ENCODE assay signal across 23 cellular contexts in the genomic region with DNA sequence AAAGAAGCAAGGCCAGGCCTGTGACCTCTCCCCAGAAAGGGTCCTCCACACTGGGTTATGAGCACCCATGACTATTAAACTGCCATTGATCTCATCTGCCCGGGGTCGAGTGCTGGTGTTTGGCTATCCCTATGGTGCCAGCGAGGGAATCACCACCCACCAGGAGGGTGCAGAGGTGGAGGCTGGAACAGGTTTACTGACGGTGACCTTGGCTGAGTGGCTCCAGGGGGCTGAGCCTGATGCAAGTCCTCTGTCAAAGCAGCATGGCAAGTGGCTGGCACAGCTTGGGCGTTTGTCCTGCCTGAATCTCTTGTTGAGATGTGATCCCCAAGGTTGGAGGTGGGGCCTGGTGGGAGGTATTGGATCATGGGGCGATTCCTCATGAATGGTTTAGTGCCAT.
DNase-seq lines count a peak whose midpoint lies in the region; ATAC-seq and TF ChIP-seq lines count a peak whose summit lies in the region.
"Had no signal": no experiment of that assay in that cellular context is flagged by ENCODE, and none has a peak within 500 bp of the region (broad histone marks: within the 10 kb centered on the region; RNA-seq: fewer than 3 reads in every experiment).

No MANE protein-coding gene starts in this region.

- no peak for TF ChIP-seq CTCF in left lung (IDR thresholded peaks at IDR 0.05)
- TF ChIP-seq CTCF in type B pancreatic cell (conservative IDR thresholded peaks at IDR 0.05) = no peak
- TF ChIP-seq CTCF in glutamatergic neuron (IDR thresholded peaks at IDR 0.05; ENCODE audit: partially characterized antibody, unreplicated experiment) = no peak
- TF ChIP-seq CTCF in foreskin keratinocyte (conservative IDR thresholded peaks at IDR 0.05) = no peak

- H3K36me3 ChIP-seq in left lung = no peaks in the 10 kb centered on the region
- H3K36me3 ChIP-seq: prostate gland had no signal

- peaks cover 3% of the 10 kb centered on the region for H3K9me3 Mint-ChIP-seq in activated T-cell treated with anti-CD3 and anti-CD28 coated beads, Interleukin-2, amount 50 U/mL, for 24 hours
- peaks cover 0 to 2% of the 10 kb centered on the region in 2 donors for H3K9me3 Mint-ChIP-seq in activated T-cell treated with anti-CD3 and anti-CD28 coated beads, Interleukin-2, amount 50 U/mL, for 72 hours
- H3K9me3 Mint-ChIP-seq in activated CD8-positive, alpha-beta memory T cell treated with anti-CD3 and anti-CD28 coated beads, Interleukin-2, amount 10 ng/mL, durations not matched to agents 7 days and 5 days (ENCODE audit: low read depth) = peaks cover 6% of the 10 kb centered on the region
- H3K9me3 Mint-ChIP-seq in type B pancreatic cell = no peaks in the 10 kb centered on the region
- peaks cover 8% of the 10 kb centered on the region for H3K9me3 Mint-ChIP-seq in glutamatergic neuron (ENCODE audit: unreplicated experiment)
- peaks cover 5% of the 10 kb centered on the region for H3K9me3 Mint-ChIP-seq in activated T-helper 1 cell treated with anti-CD3 and anti-CD28 coated beads, Interleukin-12 subunit alpha, Interleukin-12 subunit beta, Interleukin-2, Interleukin-4 antibody, amounts not matched to agents 30 ng/mL and 10 ng/mL and 1 ng/mL, durations not matched to agents 14 hours and 24 hours and 36 hours
- H3K9me3 Mint-ChIP-seq: CD8-positive, alpha-beta T cell had no signal

- no peak overlapping the region for H3K4me3 Mint-ChIP-seq in activated T-cell treated with anti-CD3 and anti-CD28 coated beads, Interleukin-2, amount 50 U/mL, for 24 hours
- no peak overlapping the region for H3K4me3 Mint-ChIP-seq in activated T-cell treated with anti-CD3 and anti-CD28 coated beads, Interleukin-2, amount 50 U/mL, for 72 hours
- H3K4me3 Mint-ChIP-seq in activated CD8-positive, alpha-beta memory T cell treated with anti-CD3 and anti-CD28 coated beads, Interleukin-2, amount 10 ng/mL, durations not matched to agents 7 days and 5 days = no peak overlapping the region
- H3K4me3 Mint-ChIP-seq in type B pancreatic cell (no peak overlapping the region), glutamatergic neuron (ENCODE audit: unreplicated experiment) (no peak overlapping the region)
- no peak overlapping the region for H3K4me3 Mint-ChIP-seq in activated T-helper 1 cell treated with anti-CD3 and anti-CD28 coated beads, Interleukin-12 subunit alpha, Interleukin-12 subunit beta, Interleukin-2, Interleukin-4 antibody, amounts not matched to agents 30 ng/mL and 10 ng/mL and 1 ng/mL, durations not matched to agents 14 hours and 24 hours and 36 hours
- H3K4me3 Mint-ChIP-seq: CD8-positive, alpha-beta T cell; T-helper 2 cell treated with Interferon-gamma antibody and Interleukin-4, amounts not matched to agents 5 μg/mL and 100 μg/mL, for 36 hours had no signal

- CTCF ChIA-PET in activated CD8-positive, alpha-beta memory T cell treated with anti-CD3 and anti-CD28 coated beads, Interleukin-2, amount 10 ng/mL, durations not matched to agents 7 days and 5 days (lab: Charles Lee) = interaction anchor here (0.8 kb wide), 1 partner anchor 330 kb away, joined by 3 read pairs; no protein-coding TSS in a partner anchor

- H3K27ac Mint-ChIP-seq in activated T-cell treated with anti-CD3 and anti-CD28 coated beads, Interleukin-2, amount 50 U/mL, for 24 hours = no peak overlapping the region
- no peak overlapping the region for H3K27ac Mint-ChIP-seq in activated T-cell treated with anti-CD3 and anti-CD28 coated beads, Interleukin-2, amount 50 U/mL, for 72 hours
- H3K27ac Mint-ChIP-seq in activated CD8-positive, alpha-beta memory T cell treated with anti-CD3 and anti-CD28 coated beads, Interleukin-2, amount 10 ng/mL, durations not matched to agents 7 days and 5 days = no peak overlapping the region
- no peak overlapping the region for H3K27ac Mint-ChIP-seq in type B pancreatic cell
- H3K27ac Mint-ChIP-seq in glutamatergic neuron (ENCODE audit: unreplicated experiment) = no peak overlapping the region
- no peak overlapping the region for H3K27ac Mint-ChIP-seq in activated T-helper 1 cell treated with anti-CD3 and anti-CD28 coated beads, Interleukin-12 subunit alpha, Interleukin-12 subunit beta, Interleukin-2, Interleukin-4 antibody, amounts not matched to agents 30 ng/mL and 10 ng/mL and 1 ng/mL, durations not matched to agents 14 hours and 24 hours and 36 hours
- H3K27ac Mint-ChIP-seq: CD8-positive, alpha-beta T cell; T-helper 2 cell treated with Interferon-gamma antibody and Interleukin-4, amounts not matched to agents 5 μg/mL and 100 μg/mL, for 36 hours had no signal

- peak; percentile 24 for DNase-seq in activated T-cell treated with anti-CD3 and anti-CD28 coated beads, Interleukin-2, amount 50 U/mL, for 24 hours
- no peak for DNase-seq in activated T-cell treated with anti-CD3 and anti-CD28 coated beads, Interleukin-2, amount 50 U/mL, for 72 hours
- DNase-seq in activated CD8-positive, alpha-beta memory T cell treated with anti-CD3 and anti-CD28 coated beads, Interleukin-2, amount 10 ng/mL, durations not matched to agents 7 days and 5 days = peak; percentile 40
- peak; percentile 19 to 45 for DNase-seq in left lung
- peak; percentile 52 for DNase-seq in type B pancreatic cell (ENCODE audit: extremely low spot score, unreplicated experiment)
- DNase-seq in glutamatergic neuron = no peak
- DNase-seq in foreskin keratinocyte = no peak
- no peak for DNase-seq in activated T-helper 1 cell treated with anti-CD3 and anti-CD28 coated beads, Interleukin-12 subunit alpha, Interleukin-12 subunit beta, Interleukin-2, Interleukin-4 antibody, amounts not matched to agents 30 ng/mL and 10 ng/mL and 1 ng/mL, durations not matched to agents 14 hours and 24 hours and 36 hours (ENCODE audit: low spot score)
- DNase-seq: activated CD4-positive, alpha-beta T cell treated with anti-CD3 and anti-CD28 coated beads, Interleukin-2, amount 50 U/mL, for 1 hour; activated gamma-delta T cell; DMS 273 treated with DMSO at 0.1 percent for 48 hours; Karpas-422; NCI-H187; NCI-H2171 treated with DMSO at 0.1 percent for 48 hours; NCI-H524 treated with DMSO at 0.1 percent for 48 hours; NK-92 treated with Interleukin-12 subunit alpha and Interleukin-12 subunit beta, amount 100 ng/mL, for 24 hours; SHP77 treated with DMSO at 0.1 percent for 48 hours; stimulated activated naive CD4-positive, alpha-beta T cell treated with Interleukin-2 at 50 U/mL for 16 hours had no signal

- ATAC-seq in activated T-cell treated with anti-CD3 and anti-CD28 coated beads, Interleukin-2, amount 50 U/mL, for 72 hours (replicated peaks in 1 of 2) = no peak
- ATAC-seq in activated CD8-positive, alpha-beta memory T cell treated with anti-CD3 and anti-CD28 coated beads, Interleukin-2, amount 10 ng/mL, durations not matched to agents 7 days and 5 days = no peak
- ATAC-seq in left lung = no peak
- no peak for ATAC-seq in foreskin keratinocyte
- ATAC-seq: A549; CD8-positive, alpha-beta T cell had no signal

- no peaks in the 10 kb centered on the region for H3K27me3 Mint-ChIP-seq in activated T-cell treated with anti-CD3 and anti-CD28 coated beads, Interleukin-2, amount 50 U/mL, for 24 hours
- H3K27me3 Mint-ChIP-seq in activated T-cell treated with anti-CD3 and anti-CD28 coated beads, Interleukin-2, amount 50 U/mL, for 72 hours (ENCODE audit: low read depth) = no peaks in the 10 kb centered on the region
- no peaks in the 10 kb centered on the region for H3K27me3 Mint-ChIP-seq in activated CD8-positive, alpha-beta memory T cell treated with anti-CD3 and anti-CD28 coated beads, Interleukin-2, amount 10 ng/mL, durations not matched to agents 7 days and 5 days
- H3K27me3 Mint-ChIP-seq in type B pancreatic cell = peaks cover 7% of the 10 kb centered on the region
- H3K27me3 Mint-ChIP-seq in glutamatergic neuron (ENCODE audit: unreplicated experiment) = peaks cover 2% of the 10 kb centered on the region
- H3K27me3 Mint-ChIP-seq in activated T-helper 1 cell treated with anti-CD3 and anti-CD28 coated beads, Interleukin-12 subunit alpha, Interleukin-12 subunit beta, Interleukin-2, Interleukin-4 antibody, amounts not matched to agents 30 ng/mL and 10 ng/mL and 1 ng/mL, durations not matched to agents 14 hours and 24 hours and 36 hours (ENCODE audit: insufficient read depth) = peaks cover 5% of the 10 kb centered on the region

- H3K36me3 Mint-ChIP-seq in activated T-cell treated with anti-CD3 and anti-CD28 coated beads, Interleukin-2, amount 50 U/mL, for 24 hours (ENCODE audit: low read depth) = no peaks in the 10 kb centered on the region
- no peaks in the 10 kb centered on the region for H3K36me3 Mint-ChIP-seq in activated T-cell treated with anti-CD3 and anti-CD28 coated beads, Interleukin-2, amount 50 U/mL, for 72 hours (ENCODE audit: insufficient read depth in 2 of 2)
- no peaks in the 10 kb centered on the region for H3K36me3 Mint-ChIP-seq in activated CD8-positive, alpha-beta memory T cell treated with anti-CD3 and anti-CD28 coated beads, Interleukin-2, amount 10 ng/mL, durations not matched to agents 7 days and 5 days
- H3K36me3 Mint-ChIP-seq in type B pancreatic cell (no peaks in the 10 kb centered on the region), glutamatergic neuron (ENCODE audit: unreplicated experiment) (peaks cover 20% of the 10 kb centered on the region)
- H3K36me3 Mint-ChIP-seq in activated T-helper 1 cell treated with anti-CD3 and anti-CD28 coated beads, Interleukin-12 subunit alpha, Interleukin-12 subunit beta, Interleukin-2, Interleukin-4 antibody, amounts not matched to agents 30 ng/mL and 10 ng/mL and 1 ng/mL, durations not matched to agents 14 hours and 24 hours and 36 hours (ENCODE audit: low read depth) = no peaks in the 10 kb centered on the region
- H3K36me3 Mint-ChIP-seq: CD8-positive, alpha-beta T cell had no signal

- H3K9me3 ChIP-seq in left lung = no peaks in the 10 kb centered on the region
- H3K9me3 ChIP-seq: A549, prostate gland had no signal

- H3K27me3 ChIP-seq in left lung = no peaks in the 10 kb centered on the region
- no peaks in the 10 kb centered on the region for H3K27me3 ChIP-seq in foreskin keratinocyte

- H3K4me3 ChIP-seq in left lung = no peak overlapping the region
- H3K4me3 ChIP-seq: A549, lung, prostate gland had no signal

- H3K4me1 ChIP-seq in left lung = peaks cover 0 to 3% of the 10 kb centered on the region in 2 donors
- no peaks in the 10 kb centered on the region for H3K4me1 ChIP-seq in foreskin keratinocyte
- H3K4me1 ChIP-seq: A549, prostate gland had no signal

- intact Hi-C loops in left lung (cut with DNase I) = no loop called here
- intact Hi-C loops in activated T-helper 1 cell treated with anti-CD3 and anti-CD28 coated beads, Interleukin-12 subunit alpha, Interleukin-12 subunit beta, Interleukin-2, Interleukin-4 antibody, amounts not matched to agents 30 ng/mL and 10 ng/mL and 1 ng/mL, durations not matched to agents 14 hours and 24 hours and 36 hours (cut with micrococcal nuclease) = no loop called here

- peaks cover 4% of the 10 kb centered on the region for H3K4me1 Mint-ChIP-seq in activated T-cell treated with anti-CD3 and anti-CD28 coated beads, Interleukin-2, amount 50 U/mL, for 24 hours (ENCODE audit: low read depth)
- H3K4me1 Mint-ChIP-seq in activated T-cell treated with anti-CD3 and anti-CD28 coated beads, Interleukin-2, amount 50 U/mL, for 72 hours (ENCODE audit: low read depth) = peaks cover 12% of the 10 kb centered on the region
- H3K4me1 Mint-ChIP-seq in activated CD8-positive, alpha-beta memory T cell treated with anti-CD3 and anti-CD28 coated beads, Interleukin-2, amount 10 ng/mL, durations not matched to agents 7 days and 5 days = peaks cover 15% of the 10 kb centered on the region
- H3K4me1 Mint-ChIP-seq in type B pancreatic cell (ENCODE audit: unreplicated experiment) (peaks cover 4% of the 10 kb centered on the region), glutamatergic neuron (ENCODE audit: low read depth, unreplicated experiment) (no peaks in the 10 kb centered on the region)
- H3K4me1 Mint-ChIP-seq in activated T-helper 1 cell treated with anti-CD3 and anti-CD28 coated beads, Interleukin-12 subunit alpha, Interleukin-12 subunit beta, Interleukin-2, Interleukin-4 antibody, amounts not matched to agents 30 ng/mL and 10 ng/mL and 1 ng/mL, durations not matched to agents 14 hours and 24 hours and 36 hours (ENCODE audit: low read depth) = peaks cover 2% of the 10 kb centered on the region

- H3K27ac ChIP-seq in left lung (no peak overlapping the region), foreskin keratinocyte (no peak overlapping the region)
- H3K27ac ChIP-seq: A549, prostate gland had no signal

Comparison
In these comparisons a context has a peak if more than half of its experiments do, and no peak if none do; other contexts are left out.
1. DNase-seq: peak in activated T-cell treated with anti-CD3 and anti-CD28 coated beads, Interleukin-2, amount 50 U/mL, for 24 hours (single experiment), activated CD8-positive, alpha-beta memory T cell treated with anti-CD3 and anti-CD28 coated beads, Interleukin-2, amount 10 ng/mL, durations not matched to agents 7 days and 5 days (single experiment), left lung (2 of 2) and type B pancreatic cell (single experiment); none in activated T-cell treated with anti-CD3 and anti-CD28 coated beads, Interleukin-2, amount 50 U/mL, for 72 hours (0 of 2), glutamatergic neuron (single experiment), foreskin keratinocyte (0 of 2) and activated T-helper 1 cell treated with anti-CD3 and anti-CD28 coated beads, Interleukin-12 subunit alpha, Interleukin-12 subunit beta, Interleukin-2, Interleukin-4 antibody, amounts not matched to agents 30 ng/mL and 10 ng/mL and 1 ng/mL, durations not matched to agents 14 hours and 24 hours and 36 hours (single experiment).